ENCODE assay signal across 1 cellular context in the genomic region with DNA sequence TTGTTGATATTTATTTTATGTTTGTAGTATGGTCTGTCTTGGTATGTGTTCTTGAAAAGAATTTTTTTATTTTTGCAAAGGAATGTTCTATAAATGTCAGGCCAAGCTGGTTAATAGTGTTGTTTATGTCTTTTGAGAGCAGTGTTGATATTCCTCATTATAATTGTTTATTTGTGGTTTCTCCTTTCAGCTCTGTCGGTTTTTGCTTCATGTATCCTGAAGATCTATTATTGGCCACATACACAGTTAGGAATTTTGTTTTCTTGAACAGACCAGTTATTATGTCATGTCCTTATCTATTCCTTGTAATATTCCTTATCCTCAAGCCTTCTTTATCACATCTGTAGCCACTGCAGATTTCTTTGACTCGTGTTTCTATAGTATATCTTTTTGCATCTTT.
A peak's percentile ranks its signal among the peaks of the same experiment; 100 is the strongest.
TF ChIP-seq lines count a peak whose summit lies in the region.

No MANE protein-coding gene starts in this region.

TF ChIP-seq in IMR-90, 13 proteins besides CTCF, POLR2A, EP300 and RAD21:
- no peak for TF ChIP-seq MAZ (IDR thresholded peaks at IDR 0.05; ENCODE audit: borderline replicate concordance, low read depth, low read length)
- TF ChIP-seq BHLHE40 (IDR thresholded peaks at IDR 0.05; ENCODE audit: low read depth, low read length), result peak; percentile 37; the same call in 1 of the 2 replicates
- TF ChIP-seq FOS (IDR thresholded peaks at IDR 0.05; ENCODE audit: low read depth, low read length), result peak; percentile 33; the same call in 1 of the 2 replicates
